In genomic region chr3:102885289-102885688, GRCh38 we compare ENCODE assay signal across 9 cellular contexts.
"Had no signal": no experiment of that assay in that cellular context is flagged by ENCODE, and none has a peak within 500 bp of the region (broad histone marks: within the 10 kb centered on the region; RNA-seq: fewer than 3 reads in every experiment).

No MANE protein-coding gene starts in this region.

- FAIRE-seq: K562 had no signal

- H3K4me3 Mint-ChIP-seq: HFFc6 had no signal

- ATAC-seq: HCT116, K562 had no signal

- H3K27ac Mint-ChIP-seq: HFFc6 had no signal

- H3K27ac ChIP-seq: HL-60 had no signal

- DNase-seq: GOT3, H7, HFFc6, IMR-90, KG1 had no signal

- H3K4me1 ChIP-seq: HAP-1 had no signal

- H3K36me3 ChIP-seq: HAP-1 had no signal

- H3K4me3 ChIP-seq: HAP-1, K562 had no signal

- H3K9me3 ChIP-seq: HAP-1 had no signal
